8 cellular contexts compared by ENCODE assay signal in the genomic region with DNA sequence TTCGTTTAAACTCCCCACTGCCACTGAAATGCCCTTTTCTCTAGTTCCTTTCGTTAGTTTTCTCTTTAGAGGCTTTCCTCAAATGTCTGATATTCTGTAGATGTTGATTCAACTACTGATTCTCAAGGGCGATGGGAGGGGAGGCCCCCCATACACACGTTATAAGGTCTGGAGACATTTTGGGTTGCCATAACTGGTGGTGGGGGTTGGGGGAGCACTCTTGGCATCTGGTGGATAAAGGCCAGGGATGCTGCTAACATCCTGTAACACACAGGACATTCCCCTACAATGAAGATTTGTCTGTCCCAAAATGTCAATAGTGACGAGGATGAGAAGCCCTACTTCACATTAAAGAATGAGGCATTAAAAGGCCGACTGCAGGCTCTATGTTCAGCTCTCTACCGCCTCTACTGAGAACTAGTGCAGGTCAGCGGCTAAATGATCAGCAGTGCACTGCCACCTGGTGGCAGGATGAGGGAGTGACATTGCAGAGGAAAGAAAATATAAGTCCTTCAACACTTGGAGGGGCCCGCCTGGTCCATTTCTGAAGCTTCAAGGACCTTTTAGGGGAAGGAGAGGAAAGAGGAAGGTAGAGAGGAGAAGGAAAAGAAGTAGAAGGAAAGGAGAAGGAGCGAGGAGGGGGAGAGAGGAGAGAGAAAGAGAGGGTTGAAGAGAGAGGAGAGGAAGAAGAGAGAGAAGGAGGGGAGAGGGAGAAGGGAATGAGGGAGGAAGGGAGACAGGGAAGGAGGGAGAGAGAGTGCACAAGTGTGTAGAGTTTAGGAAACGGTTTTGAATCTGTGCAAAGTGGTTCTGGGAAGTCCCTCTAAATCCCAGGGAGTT. TPM values are rescaled to one million over a fixed set of nuclear protein-coding genes. Genes with fewer than 3 reads are reported as not detected.
A peak's percentile ranks its signal among the peaks of the same experiment; 100 is the strongest.
DNase-seq lines count a peak whose midpoint lies in the region; ATAC-seq and TF ChIP-seq lines count a peak whose summit lies in the region.

No MANE protein-coding gene starts in this region.

- H3K36me3 ChIP-seq in cardiac muscle cell: no peaks in the 10 kb centered on the region
- H3K36me3 ChIP-seq in upper lobe of right lung: no peaks in the 10 kb centered on the region

- H3K9me3 ChIP-seq in cardiac muscle cell (ENCODE audit: low read depth): no peaks in the 10 kb centered on the region
- H3K9me3 ChIP-seq in upper lobe of right lung: no peaks in the 10 kb centered on the region

- ATAC-seq in HG02642 (IDR thresholded peaks at IDR 0.05; ENCODE audit: poor library complexity, unreplicated experiment): peak; percentile 98
- ATAC-seq in SK-N-SH treated with all-trans-retinoic acid at 6 μM for 48 hours: peak; percentile 90
- peak; percentile 99 for ATAC-seq in upper lobe of right lung

- H3K36me3 Mint-ChIP-seq in activated naive CD8-positive, alpha-beta T cell treated with anti-CD3 and anti-CD28 coated beads for 36 hours: no peaks in the 10 kb centered on the region

- no peak overlapping the region for H3K4me3 Mint-ChIP-seq in activated naive CD8-positive, alpha-beta T cell treated with anti-CD3 and anti-CD28 coated beads for 36 hours

- intact Hi-C loops in posterior vena cava (cut with DNase I) (loop anchor here (2.0 to 5.0 kb wide), 3 partner anchors 136 to 191 kb away; no protein-coding TSS in a partner anchor), upper lobe of right lung (cut with DNase I) (loop anchor here (5.0 kb wide), 1 partner anchor 191 kb away; no protein-coding TSS in a partner anchor)

- H3K27ac ChIP-seq in cardiac muscle cell (no peak overlapping the region), upper lobe of right lung (no peak overlapping the region)

- H3K27me3 ChIP-seq in cardiac muscle cell (no peaks in the 10 kb centered on the region), upper lobe of right lung (no peaks in the 10 kb centered on the region)

- no peak overlapping the region for H3K4me3 ChIP-seq in cardiac muscle cell
- no peak overlapping the region for H3K4me3 ChIP-seq in upper lobe of right lung

- peaks cover 11% of the 10 kb centered on the region for H3K4me1 ChIP-seq in cardiac muscle cell (ENCODE audit: low read depth)
- peaks cover 17% of the 10 kb centered on the region for H3K4me1 ChIP-seq in upper lobe of right lung

- H3K9me3 Mint-ChIP-seq in activated naive CD8-positive, alpha-beta T cell treated with anti-CD3 and anti-CD28 coated beads for 36 hours: no peaks in the 10 kb centered on the region

- H3K4me1 Mint-ChIP-seq in activated naive CD8-positive, alpha-beta T cell treated with anti-CD3 and anti-CD28 coated beads for 36 hours: no peaks in the 10 kb centered on the region

- H3K27me3 Mint-ChIP-seq in activated naive CD8-positive, alpha-beta T cell treated with anti-CD3 and anti-CD28 coated beads for 36 hours: no peaks in the 10 kb centered on the region

- no peak overlapping the region for H3K27ac Mint-ChIP-seq in activated naive CD8-positive, alpha-beta T cell treated with anti-CD3 and anti-CD28 coated beads for 36 hours

- TF ChIP-seq CTCF in GM12872 (IDR thresholded peaks at IDR 0.05; ENCODE audit: insufficient read depth, low read depth, low read length) (peak; percentile 93), cardiac muscle cell (IDR thresholded peaks at IDR 0.05; ENCODE audit: low read depth, low read length) (peak; percentile 99), upper lobe of right lung (IDR thresholded peaks at IDR 0.05) (peak; percentile 99)

- peak; percentile 84 for DNase-seq in NCI-H1092 treated with DMSO at 0.1 percent for 48 hours (lab: John Stamatoyannopoulos, UW)
- DNase-seq in activated naive CD8-positive, alpha-beta T cell treated with anti-CD3 and anti-CD28 coated beads for 36 hours: peak; percentile 69
- DNase-seq in cardiac muscle cell (ENCODE audit: low read depth in 1 of 2, low spot score in 1 of 2): peak; percentile 88 to 91
- DNase-seq in posterior vena cava (ENCODE audit: low spot score): peak; percentile 93
- DNase-seq in upper lobe of right lung: peak; percentile 83

TF ChIP-seq in SK-N-SH treated with all-trans-retinoic acid at 6 μM for 48 hours, 23 proteins besides CTCF, POLR2A, EP300 and RAD21:
- TF ChIP-seq, protein P1, sequence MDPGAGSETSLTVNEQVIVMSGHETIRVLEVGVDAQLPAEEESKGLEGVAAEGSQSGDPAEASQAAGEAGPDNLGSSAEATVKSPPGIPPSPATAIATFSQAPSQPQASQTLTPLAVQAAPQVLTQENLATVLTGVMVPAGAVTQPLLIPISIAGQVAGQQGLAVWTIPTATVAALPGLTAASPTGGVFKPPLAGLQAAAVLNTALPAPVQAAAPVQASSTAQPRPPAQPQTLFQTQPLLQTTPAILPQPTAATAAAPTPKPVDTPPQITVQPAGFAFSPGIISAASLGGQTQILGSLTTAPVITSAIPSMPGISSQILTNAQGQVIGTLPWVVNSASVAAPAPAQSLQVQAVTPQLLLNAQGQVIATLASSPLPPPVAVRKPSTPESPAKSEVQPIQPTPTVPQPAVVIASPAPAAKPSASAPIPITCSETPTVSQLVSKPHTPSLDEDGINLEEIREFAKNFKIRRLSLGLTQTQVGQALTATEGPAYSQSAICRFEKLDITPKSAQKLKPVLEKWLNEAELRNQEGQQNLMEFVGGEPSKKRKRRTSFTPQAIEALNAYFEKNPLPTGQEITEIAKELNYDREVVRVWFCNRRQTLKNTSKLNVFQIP (CRISPR knock-in tag; IDR thresholded peaks at IDR 0.05; ENCODE audit: borderline replicate concordance, low read depth): no peak

RNA-seq across cellular contexts. Expression of a gene that starts 29.4 kb away (rescaled TPM):
- 1 to 10 TPM; 4.1 to 4.8 TPM for total RNA-seq in activated naive CD8-positive, alpha-beta T cell treated with anti-CD3 and anti-CD28 coated beads for 36 hours
- total RNA-seq in cardiac muscle cell (2.7 and 4.1 TPM in 2 replicates), posterior vena cava (1 to 10 TPM; 4.2 to 6.1 TPM), upper lobe of right lung (3.4 TPM)
- polyA plus RNA-seq in cardiac muscle cell: 8.2 and 10.3 TPM in 2 replicates
